In genomic region chr1:229563701-229564100, GRCh38 we compare ENCODE assay signal across 12 cellular contexts. TPM values are rescaled to one million over a fixed set of nuclear protein-coding genes. Genes with fewer than 3 reads are reported as not detected.
DNase-seq lines count a peak whose midpoint lies in the region; TF ChIP-seq lines count a peak whose summit lies in the region.
"Had no signal": no experiment of that assay in that cellular context is flagged by ENCODE, and none has a peak within 500 bp of the region (broad histone marks: within the 10 kb centered on the region; RNA-seq: fewer than 3 reads in every experiment).

No MANE protein-coding gene starts in this region.

- no peak overlapping the region for H2BK5ac ChIP-seq in mesendoderm (ENCODE audit: low read length)

- H4K5ac ChIP-seq in mesendoderm (ENCODE audit: low read length), result no peak overlapping the region

- no peak for TF ChIP-seq CTCF in cardiac fibroblast (IDR thresholded peaks at IDR 0.05; ENCODE audit: low read depth, low read length)
- TF ChIP-seq CTCF in transverse colon (IDR thresholded peaks at IDR 0.05), result no peak

- no peaks in the 10 kb centered on the region for H3K79me2 ChIP-seq in mesendoderm (ENCODE audit: control insufficient read depth, insufficient read depth, low read length)

- H3K4me3 ChIP-seq in cardiac fibroblast (replicated peaks in 1 of 2; ENCODE audit: low read depth in 2 of 2, low read length in 2 of 2), result no peak overlapping the region
- no peak overlapping the region for H3K4me3 ChIP-seq in mesendoderm (ENCODE audit: low read length)
- peak overlapping the region in 1 of 4 donors; percentile 15 for H3K4me3 ChIP-seq in transverse colon
- H3K4me3 ChIP-seq: A549 had no signal

- H4K8ac ChIP-seq in mesendoderm (ENCODE audit: low read depth, low read length), result no peak overlapping the region

- no peak overlapping the region for H3K56ac ChIP-seq in mesendoderm (ENCODE audit: low read length)

- DNase-seq in NCI-H2196 (lab: John Stamatoyannopoulos, UW; ENCODE audit: unreplicated experiment), result peak; percentile 9
- DNase-seq in NCI-H2196 treated with DMSO at 0.1 percent for 48 hours (lab: John Stamatoyannopoulos, UW; ENCODE audit: unreplicated experiment), result no peak
- DNase-seq in cardiac fibroblast (ENCODE audit: low read depth in 2 of 2), result peak; percentile 38 to 65
- DNase-seq in mesendoderm, result peak; percentile 6
- DNase-seq in transverse colon, result no peak
- DNase-seq in G401 (ENCODE audit: low spot score), result no peak
- DNase-seq in stimulated activated CD4-positive, alpha-beta T cell treated with anti-CD3 and anti-CD28 coated beads, Interleukin-4, amount 100 ng/mL, for 24 hours, result no peak
- no peak for DNase-seq in NCI-H82 (lab: John Stamatoyannopoulos, UW)
- DNase-seq: activated CD8-positive, alpha-beta memory T cell treated with anti-CD3 and anti-CD28 coated beads, Interleukin-2, amount 10 ng/mL, durations not matched to agents 7 days and 5 days; effector memory CD4-positive, alpha-beta T cell; NCI-H146 had no signal

- H3K4ac ChIP-seq in mesendoderm (ENCODE audit: low read depth, low read length), result no peak overlapping the region

- no peak overlapping the region for H3K9ac ChIP-seq in mesendoderm (ENCODE audit: low read length)

- peak; percentile 72 for TF ChIP-seq EP300 in transverse colon (IDR thresholded peaks at IDR 0.05; ENCODE audit: low read depth)

- in situ Hi-C loops in transverse colon (cut with MboI; ENCODE audit: low pct_ligation_motif_present in 1 of 4, low pct_unique_long_range_greater_than_20kb in 1 of 4, low sequenced_read_pairs in 3 of 4) (loop anchor here in 2 of 4 donors (10.0 kb wide), 2 partner anchors 61 to 71 kb away; partner anchors contain the start of genes TAF5L (in 1 of the 2) and URB2 (in 1 of the 2)), G401 (cut with HindIII; ENCODE audit: low sequenced_read_pairs) (no loop called here)

- H3K4me2 ChIP-seq in mesendoderm (ENCODE audit: low read length), result no peak overlapping the region
- H3K4me2 ChIP-seq: A549 had no signal

- no peak overlapping the region for H3K23ac ChIP-seq in mesendoderm (ENCODE audit: low read length)

- no peak overlapping the region for H2AK5ac ChIP-seq in mesendoderm (ENCODE audit: low read length)

- no peaks in the 10 kb centered on the region for H3K36me3 ChIP-seq in mesendoderm (ENCODE audit: control insufficient read depth, insufficient read depth, low read length)
- no peaks in the 10 kb centered on the region for H3K36me3 ChIP-seq in transverse colon

- no peak overlapping the region for H3K18ac ChIP-seq in mesendoderm (ENCODE audit: low read length)

- no peak overlapping the region for H2BK15ac ChIP-seq in mesendoderm (replicated peaks; ENCODE audit: low read depth)

- no peaks in the 10 kb centered on the region for H3K79me1 ChIP-seq in mesendoderm (ENCODE audit: low read length)

- intact Hi-C loops in transverse colon (cut with DNase I; ENCODE audit: low total_unique reads), result no loop called here

- TF ChIP-seq POLR2A in transverse colon (IDR thresholded peaks at IDR 0.05), result peak; percentile 24

- H2BK120ac ChIP-seq in mesendoderm (ENCODE audit: low read depth, low read length), result no peak overlapping the region

- WGBS in mesendoderm (ENCODE audit: extremely low coverage, insufficient coverage, low lambda C conversion rate), result no CpG with 5 or more reads among the region's 5 CpGs
- 24 to 50% methylated on average over 3 to 5 of the region's 5 CpGs for WGBS in transverse colon (ENCODE audit: low coverage in 1 of 2), 2 donors

- H3K27ac ChIP-seq in mesendoderm (ENCODE audit: low read depth, low read length), result no peak overlapping the region
- H3K27ac ChIP-seq in transverse colon, result peak overlapping the region; percentile 62 to 80 (median 70)
- H3K27ac ChIP-seq: A549 had no signal

- no peaks in the 10 kb centered on the region for H3K9me3 ChIP-seq in transverse colon
- H3K9me3 ChIP-seq: A549 had no signal

- H3K27me3 ChIP-seq in mesendoderm (ENCODE audit: insufficient read depth, low read length, poor library complexity), result no peaks in the 10 kb centered on the region
- H3K27me3 ChIP-seq in transverse colon, result no peaks in the 10 kb centered on the region

- no peaks in the 10 kb centered on the region for H3K4me1 ChIP-seq in mesendoderm (ENCODE audit: control insufficient read depth, low read depth, low read length)
- peaks cover 0 to 15% (median 5%) of the 10 kb centered on the region in 4 donors for H3K4me1 ChIP-seq in transverse colon

RNA-seq across cellular contexts. Expression of gene ABCB10, which starts 5.2 kb away (rescaled TPM):
- polyA plus RNA-seq in mesendoderm (2013, experiment 1 of 2), result 5.9 TPM
- polyA plus RNA-seq in mesendoderm (2013, experiment 2 of 2), result 6.2 TPM
- 10 to 100 TPM in 3 of 4 donors, 1 to 10 TPM in 1; 4.5 to 22.5 (median 18.9) TPM for total RNA-seq in transverse colon
- total RNA-seq in G401 (2014; rRNA removed; shearing (Covaris generic)), result 16.8 and 19.8 TPM in 2 replicates

RNA-seq across cellular contexts. Expression of gene NUP133, which starts 55.6 kb away (rescaled TPM):
- 25.3 TPM for polyA plus RNA-seq in mesendoderm (2013, experiment 1 of 2)
- 24.9 TPM for polyA plus RNA-seq in mesendoderm (2013, experiment 2 of 2)
- total RNA-seq in transverse colon, result 100 to 1,000 TPM in 1 of 4 donors, 10 to 100 TPM in 3; 14.6 to 118 (median 22.9) TPM
- 40.2 and 51.4 TPM in 2 replicates for total RNA-seq in G401 (2014; rRNA removed; shearing (Covaris generic))

Comparison
In these comparisons a context has a peak if more than half of its experiments do, and no peak if none do; other contexts are left out.
1. DNase-seq: peak in NCI-H2196 (single experiment), cardiac fibroblast (2 of 2) and mesendoderm (single experiment); none in NCI-H2196 treated with DMSO at 0.1 percent for 48 hours (single experiment), transverse colon (single experiment), G401 (single experiment), stimulated activated CD4-positive, alpha-beta T cell treated with anti-CD3 and anti-CD28 coated beads, Interleukin-4, amount 100 ng/mL, for 24 hours (single experiment) and NCI-H82 (single experiment).